Comparison of ENCODE assay signal across 1 cellular context in the genomic region with DNA sequence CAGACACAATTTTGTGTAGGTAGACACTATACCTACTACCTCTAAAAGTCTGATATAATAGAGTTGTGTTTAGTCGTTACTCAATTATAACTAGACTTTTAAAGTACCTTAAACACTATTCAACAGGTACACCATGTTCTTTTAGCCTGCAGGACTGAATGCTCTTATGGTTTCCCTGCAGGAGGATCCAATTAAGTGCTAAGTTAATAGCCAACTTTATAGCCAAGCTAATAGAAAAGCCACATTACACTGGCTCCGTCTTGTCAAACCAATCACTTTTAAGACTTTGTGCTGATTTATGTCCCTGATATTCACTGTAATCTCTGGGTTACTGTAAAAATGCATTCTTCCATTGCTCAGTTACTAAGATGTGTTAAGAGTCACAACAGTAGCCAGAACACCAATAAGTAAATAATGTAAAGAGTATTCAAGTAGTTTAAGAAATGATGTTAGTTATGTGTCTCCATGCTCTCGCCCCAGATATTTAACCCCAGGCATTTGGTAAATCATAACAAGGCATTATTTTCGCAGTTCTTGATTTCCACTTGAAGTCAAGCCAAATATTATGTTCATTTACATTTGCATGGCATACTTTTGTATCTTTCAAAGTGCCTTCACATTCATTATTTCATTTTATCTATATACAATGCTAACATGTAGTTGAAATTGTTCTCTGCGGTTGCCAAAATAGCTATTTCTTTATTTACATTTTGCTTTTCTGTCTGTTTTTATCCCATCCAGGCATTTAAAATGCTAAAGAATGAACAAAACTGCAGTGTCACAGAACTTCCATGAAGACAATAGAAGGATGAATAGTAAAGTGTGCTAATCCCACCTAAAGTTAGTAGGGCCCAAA.
TF ChIP-seq lines count a peak whose summit lies in the region.

No MANE protein-coding gene starts in this region.

TF ChIP-seq in GM23338, 12 proteins besides CTCF, POLR2A, EP300 and RAD21 (continued from another document):
- TF ChIP-seq, protein P1, sequence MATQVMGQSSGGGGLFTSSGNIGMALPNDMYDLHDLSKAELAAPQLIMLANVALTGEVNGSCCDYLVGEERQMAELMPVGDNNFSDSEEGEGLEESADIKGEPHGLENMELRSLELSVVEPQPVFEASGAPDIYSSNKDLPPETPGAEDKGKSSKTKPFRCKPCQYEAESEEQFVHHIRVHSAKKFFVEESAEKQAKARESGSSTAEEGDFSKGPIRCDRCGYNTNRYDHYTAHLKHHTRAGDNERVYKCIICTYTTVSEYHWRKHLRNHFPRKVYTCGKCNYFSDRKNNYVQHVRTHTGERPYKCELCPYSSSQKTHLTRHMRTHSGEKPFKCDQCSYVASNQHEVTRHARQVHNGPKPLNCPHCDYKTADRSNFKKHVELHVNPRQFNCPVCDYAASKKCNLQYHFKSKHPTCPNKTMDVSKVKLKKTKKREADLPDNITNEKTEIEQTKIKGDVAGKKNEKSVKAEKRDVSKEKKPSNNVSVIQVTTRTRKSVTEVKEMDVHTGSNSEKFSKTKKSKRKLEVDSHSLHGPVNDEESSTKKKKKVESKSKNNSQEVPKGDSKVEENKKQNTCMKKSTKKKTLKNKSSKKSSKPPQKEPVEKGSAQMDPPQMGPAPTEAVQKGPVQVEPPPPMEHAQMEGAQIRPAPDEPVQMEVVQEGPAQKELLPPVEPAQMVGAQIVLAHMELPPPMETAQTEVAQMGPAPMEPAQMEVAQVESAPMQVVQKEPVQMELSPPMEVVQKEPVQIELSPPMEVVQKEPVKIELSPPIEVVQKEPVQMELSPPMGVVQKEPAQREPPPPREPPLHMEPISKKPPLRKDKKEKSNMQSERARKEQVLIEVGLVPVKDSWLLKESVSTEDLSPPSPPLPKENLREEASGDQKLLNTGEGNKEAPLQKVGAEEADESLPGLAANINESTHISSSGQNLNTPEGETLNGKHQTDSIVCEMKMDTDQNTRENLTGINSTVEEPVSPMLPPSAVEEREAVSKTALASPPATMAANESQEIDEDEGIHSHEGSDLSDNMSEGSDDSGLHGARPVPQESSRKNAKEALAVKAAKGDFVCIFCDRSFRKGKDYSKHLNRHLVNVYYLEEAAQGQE (IDR thresholded peaks at IDR 0.05; ENCODE audit: unreplicated experiment), result no peak
- TF ChIP-seq JUNB (IDR thresholded peaks at IDR 0.05; ENCODE audit: unreplicated experiment) (no peak), EZH2phosphoT487 (IDR thresholded peaks at IDR 0.05; ENCODE audit: unreplicated experiment) (no peak), EZH2 (IDR thresholded peaks at IDR 0.05; ENCODE audit: low read depth, unreplicated experiment) (no peak), NANOG (IDR thresholded peaks at IDR 0.05; ENCODE audit: borderline replicate concordance) (no peak), STAT1 (IDR thresholded peaks at IDR 0.05; ENCODE audit: unreplicated experiment) (no peak), ZNF114 (CRISPR knock-in tag; IDR thresholded peaks at IDR 0.05) (no peak)
